Comparison of ENCODE assay signal across 22 cellular contexts in the genomic region with DNA sequence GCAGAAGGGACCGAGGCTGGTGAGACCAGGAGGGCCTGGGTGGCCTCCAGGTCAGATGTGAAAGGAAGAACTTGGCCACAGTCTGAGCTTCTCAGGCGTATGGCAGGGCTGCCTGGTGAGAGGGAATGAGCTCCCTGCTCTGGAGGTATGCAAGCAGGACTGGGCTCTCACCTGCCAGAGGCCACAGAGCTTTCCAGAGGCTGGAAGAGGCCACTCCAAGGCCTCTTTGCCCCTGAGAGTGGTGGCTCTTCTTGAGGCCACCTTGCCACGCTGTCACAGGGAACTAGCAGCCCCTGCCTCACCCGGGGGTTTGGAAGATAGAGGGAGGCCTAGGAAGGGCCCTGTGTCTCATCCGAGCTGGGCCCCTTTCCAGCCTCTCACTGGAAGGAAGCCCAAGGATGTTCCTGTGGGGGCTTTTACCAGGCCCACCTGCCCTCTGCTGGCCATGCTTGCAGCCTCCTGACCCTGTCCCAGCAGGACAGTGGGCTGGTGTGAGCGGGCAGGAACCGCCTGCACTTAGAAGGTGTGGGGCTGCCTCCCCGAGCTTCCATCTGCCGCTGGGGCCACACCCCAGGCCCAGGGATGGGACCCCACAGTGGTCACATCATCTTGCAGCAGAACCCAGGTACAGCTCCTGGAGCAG. TPM values are rescaled to one million over a fixed set of nuclear protein-coding genes. Genes with fewer than 3 reads are reported as not detected.
"Had no signal": no experiment of that assay in that cellular context is flagged by ENCODE, and none has a peak within 500 bp of the region (broad histone marks: within the 10 kb centered on the region; RNA-seq: fewer than 3 reads in every experiment).

No MANE protein-coding gene starts in this region.

- H3K36me3 Mint-ChIP-seq: activated naive CD4-positive, alpha-beta T cell treated with anti-CD3 and anti-CD28 coated beads, Interleukin-2, amount 50 U/mL, for 24 hours; stimulated activated naive B cell treated with anti-CD40 and anti-IgM and Interleukin-4, amounts not matched to agents 10 μg/mL and 1 μg/mL and 100 μg/mL, for 72 hours; T-cell had no signal

- H3K9me3 Mint-ChIP-seq: activated CD4-positive, alpha-beta T cell treated with anti-CD3 and anti-CD28 coated beads, Interleukin-2, amount 10 ng/mL, durations not matched to agents 7 days and 5 days; activated naive CD4-positive, alpha-beta T cell treated with anti-CD3 and anti-CD28 coated beads, Interleukin-2, amount 50 U/mL, for 24 hours; activated T-cell treated with anti-CD3 and anti-CD28 coated beads, Interleukin-2, amount 50 U/mL, for 4 hours; neural crest cell; stimulated activated naive B cell treated with anti-CD40 and anti-IgM and Interleukin-4, amounts not matched to agents 10 μg/mL and 1 μg/mL and 100 μg/mL, for 72 hours; T-cell had no signal

- ATAC-seq: activated T-cell treated with anti-CD3 and anti-CD28 coated beads, Interleukin-2, amount 50 U/mL, for 4 hours; stimulated activated naive B cell treated with anti-CD40 and anti-IgM and Interleukin-4, amounts not matched to agents 10 μg/mL and 1 μg/mL and 100 μg/mL, for 72 hours; T-cell had no signal

- DNase-seq: activated CD4-positive, alpha-beta T cell treated with anti-CD3 and anti-CD28 coated beads, Interleukin-2, amount 10 ng/mL, durations not matched to agents 7 days and 5 days; activated CD8-positive, alpha-beta memory T cell treated with anti-CD3 and anti-CD28 coated beads, Interleukin-2, amount 50 U/mL, for 4 hours; activated gamma-delta T cell; activated T-cell treated with anti-CD3 and anti-CD28 coated beads, Interleukin-2, amount 50 U/mL, for 4 hours; erythroblast; foreskin melanocyte; glutamatergic neuron; islet precursor cell; left colon; spleen; stimulated activated naive B cell treated with anti-CD40 and anti-IgM and Interleukin-4, amounts not matched to agents 10 μg/mL and 1 μg/mL and 100 μg/mL, for 72 hours; T-cell had no signal

- H3K36me3 ChIP-seq: thoracic aorta had no signal

- H3K27me3 Mint-ChIP-seq: activated CD4-positive, alpha-beta T cell treated with anti-CD3 and anti-CD28 coated beads, Interleukin-2, amount 10 ng/mL, durations not matched to agents 7 days and 5 days; activated naive CD4-positive, alpha-beta T cell treated with anti-CD3 and anti-CD28 coated beads, Interleukin-2, amount 50 U/mL, for 24 hours had no signal

- H3K4me3 Mint-ChIP-seq: activated CD4-positive, alpha-beta T cell treated with anti-CD3 and anti-CD28 coated beads, Interleukin-2, amount 10 ng/mL, durations not matched to agents 7 days and 5 days; activated naive CD4-positive, alpha-beta T cell treated with anti-CD3 and anti-CD28 coated beads, Interleukin-2, amount 50 U/mL, for 24 hours; activated T-cell treated with anti-CD3 and anti-CD28 coated beads, Interleukin-2, amount 50 U/mL, for 4 hours; neural crest cell; stimulated activated naive B cell treated with anti-CD40 and anti-IgM and Interleukin-4, amounts not matched to agents 10 μg/mL and 1 μg/mL and 100 μg/mL, for 72 hours; T-cell had no signal

- H3K27ac Mint-ChIP-seq: activated CD4-positive, alpha-beta T cell treated with anti-CD3 and anti-CD28 coated beads, Interleukin-2, amount 10 ng/mL, durations not matched to agents 7 days and 5 days; activated naive CD4-positive, alpha-beta T cell treated with anti-CD3 and anti-CD28 coated beads, Interleukin-2, amount 50 U/mL, for 24 hours; stimulated activated naive B cell treated with anti-CD40 and anti-IgM and Interleukin-4, amounts not matched to agents 10 μg/mL and 1 μg/mL and 100 μg/mL, for 72 hours; T-cell had no signal

- H3K27ac ChIP-seq: spleen, thoracic aorta, upper lobe of left lung had no signal

- H3K27me3 ChIP-seq: spleen, upper lobe of left lung had no signal

- H3K9me3 ChIP-seq: spleen, thoracic aorta, upper lobe of left lung had no signal

- H3K4me1 Mint-ChIP-seq: activated CD4-positive, alpha-beta T cell treated with anti-CD3 and anti-CD28 coated beads, Interleukin-2, amount 10 ng/mL, durations not matched to agents 7 days and 5 days; activated naive CD4-positive, alpha-beta T cell treated with anti-CD3 and anti-CD28 coated beads, Interleukin-2, amount 50 U/mL, for 24 hours; stimulated activated naive B cell treated with anti-CD40 and anti-IgM and Interleukin-4, amounts not matched to agents 10 μg/mL and 1 μg/mL and 100 μg/mL, for 72 hours; T-cell had no signal

- H3K4me3 ChIP-seq: dorsolateral prefrontal cortex, lung, spleen, thoracic aorta, upper lobe of left lung had no signal

RNA-seq across cellular contexts. Expression of a gene that starts 10.0 kb away (rescaled TPM):
- total RNA-seq: activated CD4-positive, alpha-beta T cell treated with anti-CD3 and anti-CD28 coated beads, Interleukin-2, amount 10 ng/mL, durations not matched to agents 7 days and 5 days had no signal

RNA-seq across cellular contexts. Expression of a gene that starts 50.7 kb away (rescaled TPM):
- total RNA-seq: activated T-cell treated with anti-CD3 and anti-CD28 coated beads, Interleukin-2, amount 50 U/mL, for 4 hours; astrocyte; bronchial epithelial cell; left colon; lung; myocyte; neural crest cell; osteocyte; T-cell; thoracic aorta had no signal
